31 cellular contexts compared by ENCODE assay signal in genomic region chr5:133246376-133247144, GRCh38.
DNase-seq lines count a peak whose midpoint lies in the region; ATAC-seq, FAIRE-seq and TF ChIP-seq lines count a peak whose summit lies in the region.
"Had no signal": no experiment of that assay in that cellular context is flagged by ENCODE, and none has a peak within 500 bp of the region (broad histone marks: within the 10 kb centered on the region; RNA-seq: fewer than 3 reads in every experiment).

No MANE protein-coding gene starts in this region.

- H3K9me3 ChIP-seq in A549 (no peaks in the 10 kb centered on the region), KOPT-K1 (ENCODE audit: insufficient read depth, low read length, poor library complexity, severe bottlenecking) (no peaks in the 10 kb centered on the region), keratinocyte (ENCODE audit: control insufficient read depth, low read depth, low read length) (no peaks in the 10 kb centered on the region), tibial nerve (no peaks in the 10 kb centered on the region)
- H3K9me3 ChIP-seq: gastroesophageal sphincter, left lung, neutrophil, Peyer's patch, right lobe of liver, thoracic aorta, uterus had no signal

- POLR2A ChIA-PET in A549 (lab: Yijun Ruan, JAX): interaction anchor here (1.1 to 1.8 kb wide), 2 partner anchors 20 to 135 kb away, joined by 5 to 6 read pairs; no protein-coding TSS in a partner anchor

- H3K4me2 ChIP-seq in A549: peak overlapping the region; percentile 87
- H3K4me2 ChIP-seq in keratinocyte (ENCODE audit: control insufficient read depth, extremely low read depth, insufficient read depth, low read depth, low read length): peak overlapping the region; percentile 29

- H3K27ac ChIP-seq in A549 (peak overlapping the region; percentile 89 to 94), KOPT-K1 (ENCODE audit: low read depth, low read length, poor library complexity, severe bottlenecking) (peak overlapping the region; percentile 18), keratinocyte (ENCODE audit: control insufficient read depth, insufficient read depth, low read length) (peak overlapping the region; percentile 36), tibial nerve (no peak overlapping the region)
- H3K27ac ChIP-seq: gastroesophageal sphincter, left lung, neutrophil, Peyer's patch, right lobe of liver, thoracic aorta, uterus, VCaP had no signal

- H3K4me3 ChIP-seq in A549: no peak overlapping the region
- no peak overlapping the region for H3K4me3 ChIP-seq in keratinocyte (ENCODE audit: control insufficient read depth in 2 of 3, extremely low read depth in 1 of 3, insufficient read depth in 2 of 3, low read depth in 1 of 3, low read length in 3 of 3)
- no peak overlapping the region for H3K4me3 ChIP-seq in tibial nerve
- H3K4me3 ChIP-seq: gastroesophageal sphincter, left lung, Peyer's patch, right lobe of liver, thoracic aorta, uterus had no signal

- peak in 1 of 2 experiments; percentile 56 for DNase-seq in A549 (ENCODE audit: low read depth in 1 of 2, low spot score in 1 of 2)
- peak; percentile 44 for DNase-seq in T1000 (lab: John Stamatoyannopoulos, UW)
- no peak for DNase-seq in keratinocyte (ENCODE audit: low read depth, low spot score)
- no peak for DNase-seq in tibial nerve (ENCODE audit: low spot score in 2 of 2)
- DNase-seq in hepatic stellate cell (ENCODE audit: low spot score): no peak
- no peak for DNase-seq in T-helper 9 cell
- no peak for DNase-seq in stimulated activated CD4-positive, alpha-beta T cell treated with anti-CD3 and anti-CD28 coated beads, Interleukin-2, amount 100 ng/mL, for 48 hours
- DNase-seq: activated CD4-positive, alpha-beta T cell treated with anti-CD3 and anti-CD28 coated beads for 4 hours; activated CD8-positive, alpha-beta memory T cell treated with anti-CD3 and anti-CD28 coated beads for 24 hours; activated gamma-delta T cell; activated naive CD8-positive, alpha-beta T cell treated with anti-CD3 and anti-CD28 coated beads, Interleukin-2, amount 10 ng/mL, durations not matched to agents 7 days and 5 days; activated T-cell treated with anti-CD3 and anti-CD28 coated beads, Interleukin-2, amount 50 U/mL, for 1 hour; cerebellar nuclear complex; GDM1; hippocampal formation; immature natural killer cell; naive B cell; NCI-H1105 treated with DMSO at 0.1 percent for 48 hours; NCI-H2029; NCI-H524 treated with DMSO at 0.1 percent for 48 hours; Peyer's patch; right lobe of liver; stimulated activated naive CD8-positive, alpha-beta T cell treated with anti-CD3 and anti-CD28 coated beads, Interleukin-15, Interleukin-2, amounts not matched to agents 100 U/mL and 50 U/mL, for 24 hours; T-helper 2 cell; uterus had no signal

- no peaks in the 10 kb centered on the region for H3K79me2 ChIP-seq in keratinocyte (ENCODE audit: control insufficient read depth, insufficient read depth, low read length)

- H3K27me3 ChIP-seq in keratinocyte (ENCODE audit: control insufficient read depth, extremely low read depth, insufficient read depth, low read length): peaks cover 5% of the 10 kb centered on the region
- no peaks in the 10 kb centered on the region for H3K27me3 ChIP-seq in tibial nerve
- H3K27me3 ChIP-seq: gastroesophageal sphincter, left lung, neutrophil, Peyer's patch, right lobe of liver, uterus had no signal

- peak overlapping the region; percentile 13 for H3K9ac ChIP-seq in keratinocyte (ENCODE audit: control insufficient read depth, extremely low read depth, insufficient read depth, low read length)

- FAIRE-seq in A549 (lab: Jason Lieb, UNC) (no peak), keratinocyte (lab: Jason Lieb, UNC) (no peak)

- dilution Hi-C loops in keratinocyte (cut with MboI; ENCODE audit: extremely low pct_ligation_motif_present, low sequenced_read_pairs): no loop called here

- no peak for TF ChIP-seq RAD21 in A549 (conservative IDR thresholded peaks at IDR 0.05 in 1 of 2, IDR thresholded peaks at IDR 0.05 in 1 of 2)

- no peaks in the 10 kb centered on the region for H3K9me1 ChIP-seq in keratinocyte (ENCODE audit: control insufficient read depth, extremely low read depth, insufficient read depth, low read length)

- peak; percentile 8 to 15; a peak in 5 of 6 replicates for ATAC-seq in A549
- ATAC-seq: gastroesophageal sphincter; left lung; right lobe of liver; stimulated activated naive CD8-positive, alpha-beta T cell treated with anti-CD3 and anti-CD28 coated beads, Interleukin-15, Interleukin-2, amounts not matched to agents 100 U/mL and 50 U/mL, for 24 hours had no signal

- CTCF ChIA-PET in A549 (lab: Yijun Ruan, JAX): interaction anchor here (1.1 to 13.4 kb wide), 14 partner anchors 11 to 623 kb away, joined by 3 to 302 read pairs (median 13); no protein-coding TSS in a partner anchor

- no peak for TF ChIP-seq EP300 in A549 (IDR thresholded peaks at IDR 0.05)
- no peak for TF ChIP-seq EP300 in tibial nerve (IDR thresholded peaks at IDR 0.05)

- no peak for TF ChIP-seq POLR2A in A549 (IDR thresholded peaks at IDR 0.05; ENCODE audit: low read length)
- no peak for TF ChIP-seq POLR2A in tibial nerve (IDR thresholded peaks at IDR 0.05)

- H3K36me3 ChIP-seq in KOPT-K1 (ENCODE audit: insufficient read depth, low read length): no peaks in the 10 kb centered on the region
- H3K36me3 ChIP-seq in keratinocyte (ENCODE audit: control insufficient read depth in 2 of 2, extremely low read depth in 1 of 2, insufficient read depth in 2 of 2, low read length in 2 of 2): no peaks in the 10 kb centered on the region
- no peaks in the 10 kb centered on the region for H3K36me3 ChIP-seq in tibial nerve
- H3K36me3 ChIP-seq: gastroesophageal sphincter, left lung, neutrophil, Peyer's patch, right lobe of liver, thoracic aorta, uterus had no signal

- 53% methylated on average over 12 of the region's 12 CpGs for WGBS in A549 (ENCODE audit: missing lambda C conversion rate)
- 84 to 85% methylated on average over 11 to 12 of the region's 12 CpGs for WGBS in tibial nerve, 2 donors

- no peak overlapping the region for H2AFZ ChIP-seq in keratinocyte (ENCODE audit: control insufficient read depth, low read length)

- TF ChIP-seq CTCF in A549 (IDR thresholded peaks at IDR 0.05) (no peak), keratinocyte (optimal IDR thresholded peaks at IDR 0.05 in 1 of 3, IDR thresholded peaks at IDR 0.05 in 1 of 3, conservative IDR thresholded peaks at IDR 0.05 in 1 of 3; ENCODE audit: extremely low read depth in 1 of 3, insufficient read depth in 2 of 3, low read length in 3 of 3) (no peak), tibial nerve (IDR thresholded peaks at IDR 0.05) (no peak)

- no peaks in the 10 kb centered on the region for H4K20me1 ChIP-seq in keratinocyte (ENCODE audit: control insufficient read depth, extremely low read depth, insufficient read depth, low read length)

- H3K4me1 ChIP-seq in A549 (peaks cover 75% of the 10 kb centered on the region), keratinocyte (ENCODE audit: control insufficient read depth, extremely low read depth, insufficient read depth, low read length) (peaks cover 25% of the 10 kb centered on the region), tibial nerve (no peaks in the 10 kb centered on the region)
- H3K4me1 ChIP-seq: gastroesophageal sphincter, Peyer's patch, right lobe of liver, uterus had no signal

TF ChIP-seq in A549, 52 proteins besides CTCF, POLR2A, EP300 and RAD21:
- TF ChIP-seq NPAS2 (CRISPR knock-in tag; IDR thresholded peaks at IDR 0.05; ENCODE audit: borderline replicate concordance): no peak
- TF ChIP-seq HDAC2 (IDR thresholded peaks at IDR 0.05): 0 out of 2 replicates have a peak, but pooled peaks have one; percentile 30
- TF ChIP-seq KDM1A (IDR thresholded peaks at IDR 0.05; ENCODE audit: low read depth): 0 out of 2 replicates have a peak, but pooled peaks have one; percentile 61
- TF ChIP-seq REST (IDR thresholded peaks at IDR 0.05): no peak

Comparison
In these comparisons a context has a peak if more than half of its experiments do, and no peak if none do; other contexts are left out.
1. H3K27ac ChIP-seq: peak in A549 (2 of 2), KOPT-K1 (single experiment) and keratinocyte (single experiment); none in tibial nerve (0 of 4).